1 cellular context compared by ENCODE assay signal in the genomic region with DNA sequence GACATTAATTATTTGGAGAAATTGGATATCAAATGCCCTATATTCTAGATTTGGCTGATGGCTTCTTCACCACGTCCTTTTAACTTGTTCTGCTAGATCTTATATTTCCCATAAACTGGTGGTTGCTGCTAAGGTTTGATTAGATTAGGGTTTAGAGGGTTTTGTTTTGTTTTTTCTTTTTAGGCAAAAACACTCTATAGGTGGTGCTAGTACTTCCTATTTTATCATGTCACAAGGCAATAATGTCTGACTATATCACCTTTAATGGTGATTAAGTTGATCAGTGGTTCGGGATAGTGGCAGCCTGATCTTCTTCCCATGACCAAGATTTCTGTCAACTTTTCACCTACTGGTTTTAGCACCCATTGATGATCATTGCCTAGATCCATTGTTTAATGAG.
TF ChIP-seq lines count a peak whose summit lies in the region.

No MANE protein-coding gene starts in this region.

TF ChIP-seq in K562, 482 proteins besides CTCF, POLR2A, EP300 and RAD21:
- TF ChIP-seq, protein P1, sequence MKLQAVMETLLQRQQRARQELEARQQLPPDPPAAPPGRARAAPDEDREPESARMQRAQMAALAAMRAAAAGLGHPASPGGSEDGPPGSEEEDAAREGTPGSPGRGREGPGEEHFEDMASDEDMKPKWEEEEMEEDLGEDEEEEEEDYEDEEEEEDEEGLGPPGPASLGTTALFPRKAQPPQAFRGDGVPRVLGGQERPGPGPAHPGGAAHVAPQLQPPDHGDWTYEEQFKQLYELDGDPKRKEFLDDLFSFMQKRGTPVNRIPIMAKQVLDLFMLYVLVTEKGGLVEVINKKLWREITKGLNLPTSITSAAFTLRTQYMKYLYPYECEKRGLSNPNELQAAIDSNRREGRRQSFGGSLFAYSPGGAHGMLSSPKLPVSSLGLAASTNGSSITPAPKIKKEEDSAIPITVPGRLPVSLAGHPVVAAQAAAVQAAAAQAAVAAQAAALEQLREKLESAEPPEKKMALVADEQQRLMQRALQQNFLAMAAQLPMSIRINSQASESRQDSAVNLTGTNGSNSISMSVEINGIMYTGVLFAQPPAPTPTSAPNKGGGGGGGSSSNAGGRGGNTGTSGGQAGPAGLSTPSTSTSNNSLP (IDR thresholded peaks at IDR 0.05; ENCODE audit: borderline replicate concordance, low read depth, low read length) = 0 out of 2 replicates have a peak, but pooled peaks have one; percentile 7
- TF ChIP-seq CAMTA2 (CRISPR knock-in tag; conservative IDR thresholded peaks at IDR 0.05) = no peak
